ENCODE assay signal across 9 cellular contexts in genomic region chr11:26522912-26523610, GRCh38. TPM values are rescaled to one million over a fixed set of nuclear protein-coding genes. Genes with fewer than 3 reads are reported as not detected.
DNase-seq lines count a peak whose midpoint lies in the region; ATAC-seq and TF ChIP-seq lines count a peak whose summit lies in the region.
"Had no signal": no experiment of that assay in that cellular context is flagged by ENCODE, and none has a peak within 500 bp of the region (broad histone marks: within the 10 kb centered on the region; RNA-seq: fewer than 3 reads in every experiment).

No MANE protein-coding gene starts in this region.

- no peak overlapping the region for H3K4me3 ChIP-seq in HFF-Myc (replicated peaks; ENCODE audit: low read depth, low read length)
- no peak overlapping the region for H3K4me3 ChIP-seq in PC-9
- H3K4me3 ChIP-seq in prostate gland: no peak overlapping the region

- WGBS in prostate gland: 63% methylated on average over 12 of the region's 12 CpGs

- no peaks in the 10 kb centered on the region for H3K4me1 Mint-ChIP-seq in Calu3 (ENCODE audit: low read depth, unreplicated experiment)
- H3K4me1 Mint-ChIP-seq in activated CD4-positive, alpha-beta T cell treated with anti-CD3 and anti-CD28 coated beads, Interleukin-2, amount 10 ng/mL, durations not matched to agents 24 days and 14 days: no peaks in the 10 kb centered on the region

- H3K9me2 ChIP-seq in PC-9 (ENCODE audit: insufficient read depth): no peaks in the 10 kb centered on the region

- no peak for ATAC-seq in omental fat pad (ENCODE audit: low FRiP score)

- intact Hi-C loops in Calu3 (cut with micrococcal nuclease; ENCODE audit: unreplicated experiment) (no loop called here), PC-9 (cut with micrococcal nuclease; ENCODE audit: unreplicated experiment) (loop anchor here (1.0 kb wide), 1 partner anchor 126 kb away; no protein-coding TSS in a partner anchor), prostate gland (cut with DNase I) (no loop called here)
- intact Hi-C loops in activated CD4-positive, alpha-beta T cell treated with anti-CD3 and anti-CD28 coated beads, Interleukin-2, amount 10 ng/mL, durations not matched to agents 24 days and 14 days (cut with micrococcal nuclease): no loop called here

- H3K27ac ChIP-seq in PC-9 (no peak overlapping the region), prostate gland (no peak overlapping the region)

- H3K4me2 ChIP-seq in PC-9: no peak overlapping the region

- BruUV-seq in Calu3 (replicated peaks; lab: Mats Ljungman, UMichigan) (no TSS peak), PC-9 (replicated peaks; lab: Mats Ljungman, UMichigan) (no TSS peak)

- H3K27me3 ChIP-seq in PC-9 (ENCODE audit: insufficient read depth, low read depth) (no peaks in the 10 kb centered on the region), prostate gland (replicated peaks; ENCODE audit: insufficient read depth) (no peaks in the 10 kb centered on the region)

- TF ChIP-seq CTCF in Calu3 (IDR thresholded peaks at IDR 0.05; ENCODE audit: unreplicated experiment): peak; percentile 13
- TF ChIP-seq CTCF in HFF-Myc (IDR thresholded peaks at IDR 0.05; ENCODE audit: low read depth, low read length, missing control alignments): peak; percentile 50
- TF ChIP-seq CTCF in PC-9 (conservative IDR thresholded peaks at IDR 0.05): peak; percentile 50; the same call in 1 of the 2 replicates
- TF ChIP-seq CTCF in omental fat pad (IDR thresholded peaks at IDR 0.05): no peak
- TF ChIP-seq CTCF in prostate gland (IDR thresholded peaks at IDR 0.05): no peak

- CTCF ChIA-PET in Calu3 (lab: Charles Lee) (no interaction called here), PC-9 (lab: Charles Lee) (no interaction called here)

- H3K4me1 ChIP-seq in PC-9 (replicated peaks; ENCODE audit: insufficient read depth) (no peaks in the 10 kb centered on the region), prostate gland (replicated peaks) (no peaks in the 10 kb centered on the region)

- H3K4me3 Mint-ChIP-seq in Calu3 (ENCODE audit: low read depth, unreplicated experiment): no peak overlapping the region
- no peak overlapping the region for H3K4me3 Mint-ChIP-seq in activated CD4-positive, alpha-beta T cell treated with anti-CD3 and anti-CD28 coated beads, Interleukin-2, amount 10 ng/mL, durations not matched to agents 24 days and 14 days

- H3K9me3 ChIP-seq in PC-9 (ENCODE audit: insufficient read depth, low read depth): no peaks in the 10 kb centered on the region
- no peaks in the 10 kb centered on the region for H3K9me3 ChIP-seq in prostate gland

- H3K36me3 ChIP-seq in PC-9 (ENCODE audit: low read depth) (no peaks in the 10 kb centered on the region), prostate gland (no peaks in the 10 kb centered on the region)

- peak; percentile 1 for DNase-seq in Calu3
- DNase-seq in HFF-Myc (ENCODE audit: extremely low read depth, low read depth): peak; percentile 10
- DNase-seq in PC-9: no peak
- peak; percentile 68 for DNase-seq in iPS DF 4.7 (ENCODE audit: extremely low read depth, low spot score)
- DNase-seq in omental fat pad (ENCODE audit: low spot score): no peak
- DNase-seq in prostate gland (ENCODE audit: low spot score): no peak
- DNase-seq in NCI-H510A (lab: John Stamatoyannopoulos, UW): no peak
- DNase-seq in activated CD4-positive, alpha-beta T cell treated with anti-CD3 and anti-CD28 coated beads, Interleukin-2, amount 10 ng/mL, durations not matched to agents 24 days and 14 days: no peak
- DNase-seq: NCI-H1436 treated with DMSO at 0.1 percent for 48 hours had no signal

- H4K20me1 ChIP-seq in PC-9 (ENCODE audit: insufficient read depth): no peaks in the 10 kb centered on the region

- POLR2A ChIA-PET in PC-9 (lab: Charles Lee; ENCODE audit: unreplicated experiment): interaction anchor here (0.7 kb wide), 1 partner anchor 24 kb away, joined by 3 read pairs; no protein-coding TSS in a partner anchor

- no peaks in the 10 kb centered on the region for H3F3A ChIP-seq in PC-9 (ENCODE audit: insufficient read depth, low read depth)

- no peaks in the 10 kb centered on the region for H3K27me3 Mint-ChIP-seq in Calu3 (ENCODE audit: unreplicated experiment)
- H3K27me3 Mint-ChIP-seq in activated CD4-positive, alpha-beta T cell treated with anti-CD3 and anti-CD28 coated beads, Interleukin-2, amount 10 ng/mL, durations not matched to agents 24 days and 14 days: no peaks in the 10 kb centered on the region

- H3K36me3 Mint-ChIP-seq in Calu3 (ENCODE audit: insufficient read depth, unreplicated experiment): no peaks in the 10 kb centered on the region
- H3K36me3 Mint-ChIP-seq in activated CD4-positive, alpha-beta T cell treated with anti-CD3 and anti-CD28 coated beads, Interleukin-2, amount 10 ng/mL, durations not matched to agents 24 days and 14 days (ENCODE audit: low read depth): no peaks in the 10 kb centered on the region

- H3K9me3 Mint-ChIP-seq in Calu3 (ENCODE audit: low read depth, unreplicated experiment): peaks cover 3% of the 10 kb centered on the region
- no peaks in the 10 kb centered on the region for H3K9me3 Mint-ChIP-seq in activated CD4-positive, alpha-beta T cell treated with anti-CD3 and anti-CD28 coated beads, Interleukin-2, amount 10 ng/mL, durations not matched to agents 24 days and 14 days

- no peak for TF ChIP-seq POLR2A in prostate gland (IDR thresholded peaks at IDR 0.05)

- no peak overlapping the region for H2AFZ ChIP-seq in PC-9

- H3K27ac Mint-ChIP-seq in Calu3 (ENCODE audit: unreplicated experiment): no peak overlapping the region
- no peak overlapping the region for H3K27ac Mint-ChIP-seq in activated CD4-positive, alpha-beta T cell treated with anti-CD3 and anti-CD28 coated beads, Interleukin-2, amount 10 ng/mL, durations not matched to agents 24 days and 14 days

- no peaks in the 10 kb centered on the region for H3K79me2 ChIP-seq in PC-9 (ENCODE audit: low read depth)

RNA-seq across cellular contexts. Expression of gene MUC15, which starts 49.0 kb away (rescaled TPM):
- total RNA-seq in Calu3 (2022) (not detected in 2 replicates), PC-9 (2021) (0.18 and 0.70 TPM in 2 replicates), omental fat pad (not detected), prostate gland (1 to 10 TPM; 1.5 to 4.1 TPM)
- total RNA-seq in activated CD4-positive, alpha-beta T cell treated with anti-CD3 and anti-CD28 coated beads, Interleukin-2, amount 10 ng/mL, durations not matched to agents 24 days and 14 days: not detected in 2 replicates

Comparison
In these comparisons a context has a peak if more than half of its experiments do, and no peak if none do; other contexts are left out.
1. DNase-seq: peak in Calu3 (single experiment), HFF-Myc (single experiment) and iPS DF 4.7 (single experiment); none in PC-9 (0 of 2), omental fat pad (single experiment), prostate gland (single experiment), NCI-H510A (single experiment) and activated CD4-positive, alpha-beta T cell treated with anti-CD3 and anti-CD28 coated beads, Interleukin-2, amount 10 ng/mL, durations not matched to agents 24 days and 14 days (single experiment).
2. CTCF ChIP-seq: peak in Calu3 (single experiment), HFF-Myc (single experiment) and PC-9 (single experiment); none in omental fat pad (0 of 3) and prostate gland (0 of 4).